Comparison of ENCODE assay signal across 1 cellular context in the genomic region with DNA sequence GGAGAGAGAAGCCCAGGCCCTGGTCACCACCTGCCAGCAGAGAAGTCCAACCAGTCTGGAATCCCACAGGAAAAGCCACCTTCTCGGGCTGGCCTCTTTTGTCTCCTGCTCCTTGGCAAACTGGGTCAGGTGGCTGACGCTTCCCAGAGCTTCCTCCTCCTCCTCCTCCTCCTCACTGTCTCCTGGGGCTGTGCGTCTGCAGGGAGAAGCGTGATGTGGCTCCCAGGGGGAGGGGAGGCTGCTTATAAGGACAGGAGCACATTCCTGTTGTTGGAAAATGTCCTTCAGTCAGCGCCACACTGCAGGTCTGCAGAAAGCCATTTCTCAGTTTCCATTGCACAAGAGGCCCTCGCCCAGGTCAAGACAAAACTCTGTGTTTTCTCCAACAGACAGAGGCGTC.
TF ChIP-seq lines count a peak whose summit lies in the region.

No MANE protein-coding gene starts in this region.

TF ChIP-seq in H1, 55 proteins besides CTCF, POLR2A, EP300 and RAD21:
- no peak for TF ChIP-seq JUND (IDR thresholded peaks at IDR 0.05; ENCODE audit: low read length)
- no peak for TF ChIP-seq SIRT6 (IDR thresholded peaks at IDR 0.05; ENCODE audit: low read length)
- TF ChIP-seq EGR1 (IDR thresholded peaks at IDR 0.05; ENCODE audit: borderline replicate concordance, low read depth, low read length) = no peak
- no peak for TF ChIP-seq SRF (IDR thresholded peaks at IDR 0.05; ENCODE audit: low read depth, low read length)
- no peak for TF ChIP-seq NRF1 (IDR thresholded peaks at IDR 0.05; ENCODE audit: low read depth, low read length)
- TF ChIP-seq BACH1 (IDR thresholded peaks at IDR 0.05; ENCODE audit: low read length) = no peak
- TF ChIP-seq TEAD4 (IDR thresholded peaks at IDR 0.05; ENCODE audit: low read depth, low read length) = no peak
- no peak for TF ChIP-seq TCF12 (IDR thresholded peaks at IDR 0.05; ENCODE audit: low read depth, low read length)
- no peak for TF ChIP-seq POU5F1 (IDR thresholded peaks at IDR 0.05; ENCODE audit: low read depth, low read length)
- no peak for TF ChIP-seq TAF7 (optimal IDR thresholded peaks at IDR 0.05; ENCODE audit: borderline replicate concordance, low read depth, low read length)
- TF ChIP-seq RBBP5 (IDR thresholded peaks at IDR 0.05; ENCODE audit: borderline replicate concordance, low read depth, low read length) = no peak
- TF ChIP-seq PHF8 (conservative IDR thresholded peaks at IDR 0.05; ENCODE audit: low read depth, low read length) = no peak
- TF ChIP-seq KDM5A (IDR thresholded peaks at IDR 0.05; ENCODE audit: low read length) = no peak
- TF ChIP-seq SAP30 (IDR thresholded peaks at IDR 0.05; ENCODE audit: insufficient read depth, insufficient replicate concordance, low read length) = no peak
- no peak for TF ChIP-seq USF2 (IDR thresholded peaks at IDR 0.05; ENCODE audit: low read length)
- TF ChIP-seq CHD7 (IDR thresholded peaks at IDR 0.05; ENCODE audit: insufficient replicate concordance, low read length) = no peak
- no peak for TF ChIP-seq YY1 (IDR thresholded peaks at IDR 0.05; ENCODE audit: low read depth, low read length)
- TF ChIP-seq CHD2 (IDR thresholded peaks at IDR 0.05; ENCODE audit: low read length) = no peak
- TF ChIP-seq GABPA (IDR thresholded peaks at IDR 0.05; ENCODE audit: borderline replicate concordance, insufficient read depth, low read length) = no peak
